Comparison of ENCODE assay signal across 8 cellular contexts in genomic region chr16:88569985-88570690, GRCh38. TPM values are rescaled to one million over a fixed set of nuclear protein-coding genes. Genes with fewer than 3 reads are reported as not detected.
A peak's percentile ranks its signal among the peaks of the same experiment; 100 is the strongest.
DNase-seq lines count a peak whose midpoint lies in the region; ATAC-seq, FAIRE-seq and TF ChIP-seq lines count a peak whose summit lies in the region.

TSS of gene ZC3H18 (plus strand) at chr16:88570403. CDS start at chr16:88577124, 6,721 bp downstream.

- peak within 1 kb of the TSS; percentile 91 for H3K27ac Mint-ChIP-seq in CD8-positive, alpha-beta T cell
- H3K27ac Mint-ChIP-seq in effector memory CD8-positive, alpha-beta T cell = peak within 1 kb of the TSS; percentile 82 to 89
- peak within 1 kb of the TSS; percentile 92 for H3K27ac Mint-ChIP-seq in memory B cell

- peak; percentile 98 for FAIRE-seq in HTR-8/SVneo (lab: Jason Lieb, UNC)

- peaks cover 4% of the 10 kb centered on the region for H3K36me3 ChIP-seq in CD8-positive, alpha-beta T cell (ENCODE audit: insufficient read depth, low read length)

- peak within 1 kb of the TSS; percentile 87 for H3K4me3 Mint-ChIP-seq in CD8-positive, alpha-beta T cell
- peak within 1 kb of the TSS; percentile 83 to 88 for H3K4me3 Mint-ChIP-seq in effector memory CD8-positive, alpha-beta T cell
- peak within 1 kb of the TSS; percentile 91 for H3K4me3 Mint-ChIP-seq in memory B cell

- peaks cover 34% of the 10 kb centered on the region for H3K4me1 Mint-ChIP-seq in CD8-positive, alpha-beta T cell (ENCODE audit: low read depth)
- H3K4me1 Mint-ChIP-seq in effector memory CD8-positive, alpha-beta T cell (ENCODE audit: low read depth in 2 of 2) = peaks cover 13 to 24% of the 10 kb centered on the region in 2 donors
- H3K4me1 Mint-ChIP-seq in memory B cell = peaks cover 15% of the 10 kb centered on the region

- peak; percentile 95 for ATAC-seq in CD8-positive, alpha-beta T cell
- ATAC-seq in GM21360 (IDR thresholded peaks at IDR 0.05; ENCODE audit: unreplicated experiment) (peak; percentile 64), memory B cell (ENCODE audit: low read depth) (peak; percentile 88)
- ATAC-seq in effector memory CD8-positive, alpha-beta T cell (replicated peaks) = peak; percentile 87

- POLR2A ChIA-PET in CD8-positive, alpha-beta T cell (lab: Charles Lee) = interaction anchor here (0.8 to 2.1 kb wide), 17 partner anchors 9 to 805 kb away, joined by 3 to 14 read pairs (median 6); partner anchors contain the start of genes APRT, GALNS, KLHDC4 and MVD

- intact Hi-C loops in CD8-positive, alpha-beta T cell (cut with DNase I, micrococcal nuclease) = loop anchor here (1.0 to 10.0 kb wide), 19 partner anchors 36 to 805 kb away; partner anchors contain the start of genes CTU2 (in 2 of the 2), KLHDC4 (in 2 of the 2), RNF166 (in 2 of the 2) and ZNF778 (in 2 of the 2)

- peaks cover 20% of the 10 kb centered on the region for H3K4me1 ChIP-seq in CD8-positive, alpha-beta T cell (ENCODE audit: insufficient read depth, low read length)

- CTCF ChIA-PET in CD8-positive, alpha-beta T cell (lab: Charles Lee) = interaction anchor here (0.6 to 1.7 kb wide), 7 partner anchors 9 to 648 kb away, joined by 3 to 7 read pairs (median 3); partner anchors contain the start of genes ZFPM1 and ZNF778

- H3K27me3 Mint-ChIP-seq in CD8-positive, alpha-beta T cell (ENCODE audit: low read depth) = no peaks in the 10 kb centered on the region
- no peaks in the 10 kb centered on the region for H3K27me3 Mint-ChIP-seq in effector memory CD8-positive, alpha-beta T cell
- no peaks in the 10 kb centered on the region for H3K27me3 Mint-ChIP-seq in memory B cell

- no peak for TF ChIP-seq CTCF in CD8-positive, alpha-beta T cell (IDR thresholded peaks at IDR 0.05)

- no peaks in the 10 kb centered on the region for H3K27me3 ChIP-seq in CD8-positive, alpha-beta T cell (ENCODE audit: insufficient read depth, low read length)

- H3K27ac ChIP-seq in CD8-positive, alpha-beta T cell (ENCODE audit: low read depth, low read length) = peak within 1 kb of the TSS; percentile 55

- DNase-seq in CD8-positive, alpha-beta T cell = peak; percentile 96 to 100 (median 98)
- DNase-seq in HTR-8/SVneo (ENCODE audit: insufficient read length, low spot score) (peak; percentile 100), NOMO-1 treated with DMSO at 0.1 percent for 48 hours (lab: John Stamatoyannopoulos, UW; ENCODE audit: unreplicated experiment) (peak; percentile 89), memory B cell (ENCODE audit: low spot score in 2 of 2) (peak; percentile 95 to 96)
- DNase-seq in activated CD8-positive, alpha-beta memory T cell treated with anti-CD3 and anti-CD28 coated beads for 4 hours (ENCODE audit: low read depth in 2 of 2) = peak; percentile 94 to 96
- peak; percentile 93 to 96 (median 95) for DNase-seq in effector memory CD8-positive, alpha-beta T cell
- DNase-seq in stimulated activated CD8-positive, alpha-beta memory T cell treated with anti-CD3 and anti-CD28 coated beads, Interleukin-12 subunit alpha, Interleukin-12 subunit beta, amount 100 ng/mL, for 1 hour (ENCODE audit: low read depth) = peak; percentile 97

- H3K9me3 Mint-ChIP-seq in CD8-positive, alpha-beta T cell = no peaks in the 10 kb centered on the region
- no peaks in the 10 kb centered on the region for H3K9me3 Mint-ChIP-seq in effector memory CD8-positive, alpha-beta T cell
- no peaks in the 10 kb centered on the region for H3K9me3 Mint-ChIP-seq in memory B cell

- H3K4me3 ChIP-seq in CD8-positive, alpha-beta T cell (ENCODE audit: low read depth, low read length) = peak within 1 kb of the TSS; percentile 76

- peaks cover 29% of the 10 kb centered on the region for H3K36me3 Mint-ChIP-seq in CD8-positive, alpha-beta T cell
- H3K36me3 Mint-ChIP-seq in effector memory CD8-positive, alpha-beta T cell (ENCODE audit: insufficient read depth) = peaks cover 37% of the 10 kb centered on the region
- peaks cover 2% of the 10 kb centered on the region for H3K36me3 Mint-ChIP-seq in memory B cell

- no peaks in the 10 kb centered on the region for H3K9me3 ChIP-seq in CD8-positive, alpha-beta T cell (ENCODE audit: low read length)

RNA-seq across cellular contexts. Expression of gene ZC3H18, which starts in this region (rescaled TPM):
- 100 to 1,000 TPM; 140 to 149 TPM for total RNA-seq in CD8-positive, alpha-beta T cell

Comparison
In these comparisons a context has a peak if more than half of its experiments do, and no peak if none do; other contexts are left out.
1. Peak in every context shown above with its lines: DNase-seq, ATAC-seq, H3K4me3 ChIP-seq and H3K27ac ChIP-seq.